In genomic region chr13:110560606-110561334, GRCh38 we compare ENCODE assay signal across 8 cellular contexts. TPM values are rescaled to one million over a fixed set of nuclear protein-coding genes. Genes with fewer than 3 reads are reported as not detected.
DNase-seq lines count a peak whose midpoint lies in the region; TF ChIP-seq lines count a peak whose summit lies in the region.

No MANE protein-coding gene starts in this region.

- H3K9ac ChIP-seq in mesenchymal stem cell (ENCODE audit: low read length), result peak overlapping the region; percentile 77

- H2AK5ac ChIP-seq in mesenchymal stem cell (ENCODE audit: low read length, severe bottlenecking), result no peak overlapping the region

- H3K79me1 ChIP-seq in mesenchymal stem cell (replicated peaks; ENCODE audit: low read length, poor library complexity, severe bottlenecking), result peaks cover 9% of the 10 kb centered on the region

- H3K4me1 ChIP-seq in Peyer's patch (peaks cover 0 to 48% (median 7%) of the 10 kb centered on the region in 4 donors), mesenchymal stem cell (ENCODE audit: control insufficient read depth, insufficient read depth, low read depth, low read length) (peaks cover 10% of the 10 kb centered on the region), urinary bladder (ENCODE audit: insufficient read depth) (no peaks in the 10 kb centered on the region)

- no peak overlapping the region for H2BK5ac ChIP-seq in mesenchymal stem cell (ENCODE audit: low read depth, low read length, poor library complexity, severe bottlenecking)

- H3K9me3 ChIP-seq in Peyer's patch, result no peaks in the 10 kb centered on the region
- H3K9me3 ChIP-seq in mesenchymal stem cell (ENCODE audit: control insufficient read depth, low read length), result peaks cover 9% of the 10 kb centered on the region

- H3K4ac ChIP-seq in mesenchymal stem cell (ENCODE audit: low read depth in 1 of 2, low read length in 2 of 2), result peak overlapping the region in 1 of 2 experiments; percentile 17

- peaks cover 21% of the 10 kb centered on the region for H3K27me3 Mint-ChIP-seq in HFFc6 (ENCODE audit: insufficient read depth)

- H3K23ac ChIP-seq in mesenchymal stem cell (ENCODE audit: low read length in 2 of 2), result peak overlapping the region in 1 of 2 experiments; percentile 34

- H3K14ac ChIP-seq in mesenchymal stem cell (ENCODE audit: low read length in 2 of 2), result peak overlapping the region in 1 of 2 experiments; percentile 51

- TF ChIP-seq CTCF in HFFc6 (IDR thresholded peaks at IDR 0.05) (no peak), Peyer's patch (IDR thresholded peaks at IDR 0.05) (no peak)

- peak; percentile 8 for DNase-seq in NCI-H526 treated with DMSO at 0.1 percent for 48 hours (lab: John Stamatoyannopoulos, UW)
- no peak for DNase-seq in NCI-H526 (lab: John Stamatoyannopoulos, UW)
- DNase-seq in HFFc6, result no peak
- no peak for DNase-seq in Peyer's patch
- DNase-seq in ecto neural progenitor cell (ENCODE audit: low spot score), result peak; percentile 73
- DNase-seq in mesenchymal stem cell, result peak; percentile 68
- no peak for DNase-seq in NCI-H226

- H3K4me3 ChIP-seq in Peyer's patch (peak overlapping the region; percentile 52 to 81 (median 66)), mesenchymal stem cell (ENCODE audit: insufficient read depth in 1 of 2, low read depth in 1 of 2, low read length in 2 of 2) (peak overlapping the region; percentile 73 to 88), urinary bladder (ENCODE audit: low read depth, low read length) (peak overlapping the region; percentile 79)

- peak overlapping the region; percentile 94 for H3K4me3 Mint-ChIP-seq in HFFc6

- H2BK12ac ChIP-seq in mesenchymal stem cell (ENCODE audit: low read length in 2 of 2), result peak overlapping the region in 1 of 2 experiments; percentile 55

- H3K4me2 ChIP-seq in mesenchymal stem cell (ENCODE audit: low read length, poor library complexity, severe bottlenecking), result peak overlapping the region; percentile 96

- H3K27me3 ChIP-seq in Peyer's patch (no peaks in the 10 kb centered on the region), mesenchymal stem cell (ENCODE audit: control insufficient read depth in 1 of 2, insufficient read depth in 1 of 2, low read length in 2 of 2) (no peaks in the 10 kb centered on the region)

- peak in 1 of 2 donors; percentile 33 for TF ChIP-seq POLR2A in Peyer's patch (IDR thresholded peaks at IDR 0.05)

- peak overlapping the region; percentile 47 for H4K91ac ChIP-seq in mesenchymal stem cell (ENCODE audit: low read length)

- peak overlapping the region; percentile 79 to 86 for H3K18ac ChIP-seq in mesenchymal stem cell (ENCODE audit: low read depth in 1 of 2, low read length in 2 of 2)

- peak overlapping the region; percentile 87 for H4K8ac ChIP-seq in mesenchymal stem cell (ENCODE audit: low read length)

- H3K27ac ChIP-seq in Peyer's patch, result peak overlapping the region; percentile 80 to 95 (median 88)
- no peak overlapping the region for H3K27ac ChIP-seq in mesenchymal stem cell (ENCODE audit: low read length, poor library complexity, severe bottlenecking)
- peak overlapping the region; percentile 81 for H3K27ac ChIP-seq in urinary bladder (ENCODE audit: low read depth)

- H3K27ac Mint-ChIP-seq in HFFc6, result peak overlapping the region; percentile 43

- peaks cover 5% of the 10 kb centered on the region for H3K9me3 Mint-ChIP-seq in HFFc6

- H3K36me3 ChIP-seq in Peyer's patch (peaks cover 0 to 8% (median 0%) of the 10 kb centered on the region in 3 donors), mesenchymal stem cell (ENCODE audit: control insufficient read depth in 1 of 2, insufficient read depth in 2 of 2, low read depth in 1 of 2, low read length in 2 of 2) (peaks cover 0 to 3% of the 10 kb centered on the region in 2 experiments), urinary bladder (ENCODE audit: insufficient read depth) (no peaks in the 10 kb centered on the region)

- H3K4me1 Mint-ChIP-seq in HFFc6 (ENCODE audit: low read depth), result peaks cover 25% of the 10 kb centered on the region

- H2BK120ac ChIP-seq in mesenchymal stem cell (ENCODE audit: low read depth, low read length), result peak overlapping the region; percentile 88

- peak overlapping the region; percentile 99 for H2BK15ac ChIP-seq in mesenchymal stem cell (ENCODE audit: low read depth, poor library complexity, severe bottlenecking)

- 7% methylated on average over 27 of the region's 27 CpGs for WGBS in mesenchymal stem cell
- WGBS in urinary bladder, result 6% methylated on average over 27 of the region's 27 CpGs

- peak overlapping the region; percentile 84 for H2AFZ ChIP-seq in mesenchymal stem cell (ENCODE audit: low read depth, low read length)

- no peaks in the 10 kb centered on the region for H3K36me3 Mint-ChIP-seq in HFFc6 (ENCODE audit: low read depth)

RNA-seq across cellular contexts. Expression of gene RAB20, which starts 0.8 kb away (rescaled TPM):
- total RNA-seq in HFFc6 (2021; fragmentation: NEBNext Ultra II Directional; extraction: Animal tissue kit (Norgen Biotek cat#: 25700)), result 1 to 10 TPM in 1 of 6 experiments, under 1 TPM in 5; 0.40 to 1.0 (median 0.74) TPM
- total RNA-seq in Peyer's patch (10 to 100 TPM; 15.7 to 69.1 (median 62.2) TPM), urinary bladder (9.6 TPM)
- polyA plus RNA-seq in mesenchymal stem cell (2013, experiment 1 of 2), result 5.1 TPM
- 5.2 TPM for polyA plus RNA-seq in mesenchymal stem cell (2013, experiment 2 of 2)
- polyA plus RNA-seq in urinary bladder, result 21.0 TPM

RNA-seq across cellular contexts. Expression of gene NAXD, which starts 54.6 kb away (rescaled TPM):
- total RNA-seq in HFFc6 (2021; fragmentation: NEBNext Ultra II Directional; extraction: Animal tissue kit (Norgen Biotek cat#: 25700)), result 10 to 100 TPM; 20.3 to 27.4 (median 22.8) TPM
- total RNA-seq in Peyer's patch (10 to 100 TPM; 27.1 to 43.2 (median 35.8) TPM), urinary bladder (19.9 TPM)
- polyA plus RNA-seq in mesenchymal stem cell (2013, experiment 1 of 2), result 17.1 TPM
- 17.1 TPM for polyA plus RNA-seq in mesenchymal stem cell (2013, experiment 2 of 2)
- 40.2 TPM for polyA plus RNA-seq in urinary bladder

Comparison
In these comparisons a context has a peak if more than half of its experiments do, and no peak if none do; other contexts are left out.
1. DNase-seq: peak in NCI-H526 treated with DMSO at 0.1 percent for 48 hours (single experiment), ecto neural progenitor cell (single experiment) and mesenchymal stem cell (single experiment); none in NCI-H526 (0 of 2), HFFc6 (single experiment), Peyer's patch (0 of 3) and NCI-H226 (single experiment).
2. Peak in every context shown above with its lines, with median percentiles within 50 percentile points of each other: H3K4me3 ChIP-seq.